ENCODE assay signal across 27 cellular contexts in genomic region chr3:123376451-123377172, GRCh38.
DNase-seq lines count a peak whose midpoint lies in the region; ATAC-seq and TF ChIP-seq lines count a peak whose summit lies in the region.
"Had no signal": no experiment of that assay in that cellular context is flagged by ENCODE, and none has a peak within 500 bp of the region (broad histone marks: within the 10 kb centered on the region; RNA-seq: fewer than 3 reads in every experiment).

No MANE protein-coding gene starts in this region.

- no peaks in the 10 kb centered on the region for H3K36me3 ChIP-seq in gastroesophageal sphincter
- H3K36me3 ChIP-seq: BE2C, SJCRH30, upper lobe of left lung had no signal

- no peak overlapping the region for H3K4me3 Mint-ChIP-seq in progenitor cell of endocrine pancreas (ENCODE audit: low read depth)
- H3K4me3 Mint-ChIP-seq in activated T-helper 2 cell treated with anti-CD3 and anti-CD28 coated beads, Interferon-gamma antibody, Interleukin-2, Interleukin-4, amounts not matched to agents 10 μg/mL and 5 μg/mL and 100 μg/mL, durations not matched to agents 14 hours and 24 hours and 36 hours (ENCODE audit: low read depth), result no peak overlapping the region
- H3K4me3 Mint-ChIP-seq: activated CD4-positive, alpha-beta T cell treated with anti-CD3 and anti-CD28 coated beads, Interleukin-2, amount 10 ng/mL, durations not matched to agents 24 days and 14 days; activated naive CD4-positive, alpha-beta T cell treated with anti-CD3 and anti-CD28 coated beads for 36 hours; GM23338; HFFc6; naive thymus-derived CD4-positive, alpha-beta T cell; stimulated activated naive CD8-positive, alpha-beta T cell treated with anti-CD3 and anti-CD28 coated beads, Interleukin-15, amount 100 ng/mL, for 72 hours; T-helper 17 cell had no signal

- H3K4me1 ChIP-seq in gastroesophageal sphincter, result peaks cover 23 to 100% (median 39%) of the 10 kb centered on the region in 3 donors
- H3K4me1 ChIP-seq: BE2C, SJCRH30 had no signal

- no peak overlapping the region for H3K4me3 ChIP-seq in gastroesophageal sphincter
- H3K4me3 ChIP-seq: GM23338, SJCRH30, upper lobe of left lung had no signal

- no peak for TF ChIP-seq CTCF in gastroesophageal sphincter (IDR thresholded peaks at IDR 0.05)
- no peak for TF ChIP-seq CTCF in progenitor cell of endocrine pancreas (IDR thresholded peaks at IDR 0.05; ENCODE audit: unreplicated experiment)

- H3K27ac ChIP-seq in gastroesophageal sphincter, result peak overlapping the region; percentile 92 to 99 (median 92)
- H3K27ac ChIP-seq: SJCRH30, upper lobe of left lung had no signal

- H3K27me3 ChIP-seq in gastroesophageal sphincter, result no peaks in the 10 kb centered on the region
- H3K27me3 ChIP-seq: BE2C, SJCRH30, upper lobe of left lung had no signal

- no peak for TF ChIP-seq EP300 in gastroesophageal sphincter (IDR thresholded peaks at IDR 0.05)

- H3K27me3 Mint-ChIP-seq in progenitor cell of endocrine pancreas, result no peaks in the 10 kb centered on the region
- H3K27me3 Mint-ChIP-seq in activated T-helper 2 cell treated with anti-CD3 and anti-CD28 coated beads, Interferon-gamma antibody, Interleukin-2, Interleukin-4, amounts not matched to agents 10 μg/mL and 5 μg/mL and 100 μg/mL, durations not matched to agents 14 hours and 24 hours and 36 hours (ENCODE audit: low read depth), result peaks cover 1% of the 10 kb centered on the region

- peaks cover 2% of the 10 kb centered on the region for H3K36me3 Mint-ChIP-seq in progenitor cell of endocrine pancreas (ENCODE audit: insufficient read depth)
- no peaks in the 10 kb centered on the region for H3K36me3 Mint-ChIP-seq in activated T-helper 2 cell treated with anti-CD3 and anti-CD28 coated beads, Interferon-gamma antibody, Interleukin-2, Interleukin-4, amounts not matched to agents 10 μg/mL and 5 μg/mL and 100 μg/mL, durations not matched to agents 14 hours and 24 hours and 36 hours (ENCODE audit: low read depth)
- H3K36me3 Mint-ChIP-seq: naive thymus-derived CD4-positive, alpha-beta T cell had no signal

- H3K27ac Mint-ChIP-seq in progenitor cell of endocrine pancreas, result peak overlapping the region; percentile 10
- no peak overlapping the region for H3K27ac Mint-ChIP-seq in activated T-helper 2 cell treated with anti-CD3 and anti-CD28 coated beads, Interferon-gamma antibody, Interleukin-2, Interleukin-4, amounts not matched to agents 10 μg/mL and 5 μg/mL and 100 μg/mL, durations not matched to agents 14 hours and 24 hours and 36 hours
- H3K27ac Mint-ChIP-seq: activated CD4-positive, alpha-beta T cell treated with anti-CD3 and anti-CD28 coated beads, Interleukin-2, amount 10 ng/mL, durations not matched to agents 24 days and 14 days; activated naive CD4-positive, alpha-beta T cell treated with anti-CD3 and anti-CD28 coated beads for 36 hours; GM23338; HFFc6; naive thymus-derived CD4-positive, alpha-beta T cell; T-helper 17 cell had no signal

- no peak for TF ChIP-seq POLR2A in gastroesophageal sphincter (IDR thresholded peaks at IDR 0.05)

- ATAC-seq in left ventricle myocardium superior (no peak), gastroesophageal sphincter (no peak), HG03378 (IDR thresholded peaks at IDR 0.05; ENCODE audit: unreplicated experiment) (no peak)
- ATAC-seq: GM23338; naive thymus-derived CD4-positive, alpha-beta T cell; Panc1; stimulated activated naive CD8-positive, alpha-beta T cell treated with anti-CD3 and anti-CD28 coated beads, Interleukin-15, amount 100 ng/mL, for 72 hours; T-helper 17 cell had no signal

- WGBS in gastroesophageal sphincter (ENCODE audit: low coverage in 1 of 2), 2 donors, result 10 to 22% methylated on average over 4 to 9 of the region's 11 CpGs

- intact Hi-C loops in cardiac septum (cut with DNase I) (loop anchor here (5.0 kb wide), 1 partner anchor 71 kb away; the partner anchor contains the start of gene ADCY5), left ventricle myocardium superior (cut with micrococcal nuclease) (loop anchor here (10.0 kb wide), 1 partner anchor 68 kb away; the partner anchor contains the start of gene ADCY5)
- intact Hi-C loops in activated T-helper 2 cell treated with anti-CD3 and anti-CD28 coated beads, Interferon-gamma antibody, Interleukin-2, Interleukin-4, amounts not matched to agents 10 μg/mL and 5 μg/mL and 100 μg/mL, durations not matched to agents 14 hours and 24 hours and 36 hours (cut with micrococcal nuclease), result no loop called here

- H3K4me1 Mint-ChIP-seq in progenitor cell of endocrine pancreas (ENCODE audit: low read depth), result peaks cover 6% of the 10 kb centered on the region
- no peaks in the 10 kb centered on the region for H3K4me1 Mint-ChIP-seq in activated T-helper 2 cell treated with anti-CD3 and anti-CD28 coated beads, Interferon-gamma antibody, Interleukin-2, Interleukin-4, amounts not matched to agents 10 μg/mL and 5 μg/mL and 100 μg/mL, durations not matched to agents 14 hours and 24 hours and 36 hours (ENCODE audit: low read depth)
- H3K4me1 Mint-ChIP-seq: activated CD4-positive, alpha-beta T cell treated with anti-CD3 and anti-CD28 coated beads, Interleukin-2, amount 10 ng/mL, durations not matched to agents 24 days and 14 days; GM23338; naive thymus-derived CD4-positive, alpha-beta T cell; stimulated activated naive CD8-positive, alpha-beta T cell treated with anti-CD3 and anti-CD28 coated beads, Interleukin-15, amount 100 ng/mL, for 72 hours had no signal

- no peaks in the 10 kb centered on the region for H3K9me3 Mint-ChIP-seq in progenitor cell of endocrine pancreas (ENCODE audit: low read depth)
- H3K9me3 Mint-ChIP-seq in activated T-helper 2 cell treated with anti-CD3 and anti-CD28 coated beads, Interferon-gamma antibody, Interleukin-2, Interleukin-4, amounts not matched to agents 10 μg/mL and 5 μg/mL and 100 μg/mL, durations not matched to agents 14 hours and 24 hours and 36 hours, result no peaks in the 10 kb centered on the region
- H3K9me3 Mint-ChIP-seq: activated CD4-positive, alpha-beta T cell treated with anti-CD3 and anti-CD28 coated beads, Interleukin-2, amount 10 ng/mL, durations not matched to agents 24 days and 14 days; activated naive CD4-positive, alpha-beta T cell treated with anti-CD3 and anti-CD28 coated beads for 36 hours; GM23338; HFFc6; naive thymus-derived CD4-positive, alpha-beta T cell; stimulated activated naive CD8-positive, alpha-beta T cell treated with anti-CD3 and anti-CD28 coated beads, Interleukin-15, amount 100 ng/mL, for 72 hours had no signal

- DNase-seq in cardiac septum (ENCODE audit: low spot score) (peak; percentile 46), left ventricle myocardium superior (no peak), progenitor cell of endocrine pancreas (ENCODE audit: low spot score, unreplicated experiment) (no peak), HUDEP-2 (lab: John Stamatoyannopoulos, UW; ENCODE audit: unreplicated experiment in 76 of 76) (no peak)
- no peak for DNase-seq in activated T-helper 2 cell treated with anti-CD3 and anti-CD28 coated beads, Interferon-gamma antibody, Interleukin-2, Interleukin-4, amounts not matched to agents 10 μg/mL and 5 μg/mL and 100 μg/mL, durations not matched to agents 14 hours and 24 hours and 36 hours (ENCODE audit: low spot score)
- no peak for DNase-seq in stimulated activated CD4-positive, alpha-beta T cell treated with anti-CD3 and anti-CD28 coated beads, Interleukin-12 subunit alpha, Interleukin-12 subunit beta, amount 100 ng/mL, for 4 hours
- DNase-seq: activated CD4-positive, alpha-beta T cell treated with anti-CD3 and anti-CD28 coated beads, Interleukin-2, amount 10 ng/mL, durations not matched to agents 24 days and 14 days; activated naive CD4-positive, alpha-beta T cell treated with anti-CD3 and anti-CD28 coated beads for 36 hours; activated T-cell treated with anti-CD3 and anti-CD28 coated beads, Interleukin-2, amount 50 U/mL, for 48 hours; amygdala; BE2C; central memory CD4-positive, alpha-beta T cell; dermis blood vessel endothelial cell; HFFc6; left cardiac atrium; mesendoderm; naive thymus-derived CD4-positive, alpha-beta T cell; NCI-H2081; NCI-H524; SJCRH30; stimulated activated naive CD8-positive, alpha-beta T cell treated with anti-CD3 and anti-CD28 coated beads, Interleukin-15, amount 100 ng/mL, for 72 hours; T-helper 17 cell; upper lobe of left lung had no signal

- no peaks in the 10 kb centered on the region for H3K9me3 ChIP-seq in gastroesophageal sphincter
- H3K9me3 ChIP-seq: BE2C, SJCRH30, upper lobe of left lung had no signal
